Comparison of ENCODE assay signal across 24 cellular contexts in genomic region chr15:93057618-93058017, GRCh38. TPM values are rescaled to one million over a fixed set of nuclear protein-coding genes. Genes with fewer than 3 reads are reported as not detected.
A peak's percentile ranks its signal among the peaks of the same experiment; 100 is the strongest.
DNase-seq lines count a peak whose midpoint lies in the region; ATAC-seq, FAIRE-seq and TF ChIP-seq lines count a peak whose summit lies in the region.
"Had no signal": no experiment of that assay in that cellular context is flagged by ENCODE, and none has a peak within 500 bp of the region (broad histone marks: within the 10 kb centered on the region; RNA-seq: fewer than 3 reads in every experiment).

No MANE protein-coding gene starts in this region.

- H3K4me2 ChIP-seq in BLaER1: no peak overlapping the region

- TF ChIP-seq CTCF in chondrocyte (IDR thresholded peaks at IDR 0.05): no peak

- H3K4me3 ChIP-seq in BLaER1: no peak overlapping the region
- no peak overlapping the region for H3K4me3 ChIP-seq in muscle layer of duodenum (ENCODE audit: low read depth in 1 of 2, low read length in 2 of 2)
- no peak overlapping the region for H3K4me3 ChIP-seq in rectal smooth muscle tissue (ENCODE audit: low read length)
- H3K4me3 ChIP-seq: GM23248, SJCRH30 had no signal

- no peak overlapping the region for H3K27ac Mint-ChIP-seq in chondrocyte (ENCODE audit: unreplicated experiment)
- no peak overlapping the region for H3K27ac Mint-ChIP-seq in natural killer cell treated with Interleukin-12 subunit alpha and Interleukin-12 subunit beta and Interleukin-15 and Interleukin-18, amount 100 ng/mL, for 72 hours
- H3K27ac Mint-ChIP-seq: B cell had no signal

- H3K27me3 ChIP-seq in BLaER1: no peaks in the 10 kb centered on the region
- H3K27me3 ChIP-seq in muscle layer of duodenum (ENCODE audit: low read depth, low read length): no peaks in the 10 kb centered on the region
- H3K27me3 ChIP-seq in rectal smooth muscle tissue (ENCODE audit: control insufficient read depth, insufficient read depth, low read length): no peaks in the 10 kb centered on the region
- H3K27me3 ChIP-seq: SJCRH30 had no signal

- no peak overlapping the region for H3K4me3 Mint-ChIP-seq in chondrocyte (ENCODE audit: unreplicated experiment)
- no peak overlapping the region for H3K4me3 Mint-ChIP-seq in natural killer cell treated with Interleukin-12 subunit alpha and Interleukin-12 subunit beta and Interleukin-15 and Interleukin-18, amount 100 ng/mL, for 72 hours
- H3K4me3 Mint-ChIP-seq: B cell; CD4-positive, CD25-positive, alpha-beta regulatory T cell had no signal

- no peaks in the 10 kb centered on the region for H3K27me3 Mint-ChIP-seq in chondrocyte (ENCODE audit: low read depth)
- peaks cover 6 to 14% of the 10 kb centered on the region in 2 donors for H3K27me3 Mint-ChIP-seq in natural killer cell treated with Interleukin-12 subunit alpha and Interleukin-12 subunit beta and Interleukin-15 and Interleukin-18, amount 100 ng/mL, for 72 hours

- H3K4me1 Mint-ChIP-seq in chondrocyte (ENCODE audit: low read depth): peaks cover 14% of the 10 kb centered on the region
- peaks cover 0 to 4% of the 10 kb centered on the region in 2 donors for H3K4me1 Mint-ChIP-seq in natural killer cell treated with Interleukin-12 subunit alpha and Interleukin-12 subunit beta and Interleukin-15 and Interleukin-18, amount 100 ng/mL, for 72 hours (ENCODE audit: low read depth in 2 of 2)
- H3K4me1 Mint-ChIP-seq: B cell had no signal

- DNase-seq in chondrocyte (ENCODE audit: low spot score) (peak; percentile 41), HTR-8/SVneo (ENCODE audit: insufficient read length, low spot score) (no peak)
- DNase-seq in natural killer cell treated with Interleukin-12 subunit alpha and Interleukin-12 subunit beta and Interleukin-15 and Interleukin-18, amount 100 ng/mL, for 72 hours (ENCODE audit: low spot score): no peak
- DNase-seq: 8988T; Caco-2; CD4-positive, CD25-positive, alpha-beta regulatory T cell; DMS153; GDM1; GM23248; KG1; NCI-H1105 treated with DMSO at 0.1 percent for 48 hours; NCI-H1694; NCI-H2081 treated with DMSO at 0.1 percent for 48 hours; NCI-H748 treated with DMSO at 0.1 percent for 48 hours; RPMI8226; SJCRH30 had no signal

- peaks cover 100% of the 10 kb centered on the region for H4K20me1 ChIP-seq in BLaER1

- peaks cover 65% of the 10 kb centered on the region for H3K4me1 ChIP-seq in BLaER1
- H3K4me1 ChIP-seq in muscle layer of duodenum (ENCODE audit: control insufficient read depth in 1 of 2, insufficient read depth in 2 of 2, low read length in 2 of 2): peaks cover 3 to 68% of the 10 kb centered on the region in 2 donors
- peaks cover 53% of the 10 kb centered on the region for H3K4me1 ChIP-seq in rectal smooth muscle tissue (ENCODE audit: control insufficient read depth, insufficient read depth, low read length)
- H3K4me1 ChIP-seq: Caco-2 had no signal

- no peak for ATAC-seq in natural killer cell treated with Interleukin-12 subunit alpha and Interleukin-12 subunit beta and Interleukin-15 and Interleukin-18, amount 100 ng/mL, for 72 hours
- ATAC-seq in GM18909 (IDR thresholded peaks at IDR 0.05; ENCODE audit: poor library complexity, unreplicated experiment) (no peak), GM21423 (IDR thresholded peaks at IDR 0.05; ENCODE audit: unreplicated experiment) (no peak)

- no peaks in the 10 kb centered on the region for H3K9me3 ChIP-seq in BLaER1
- H3K9me3 ChIP-seq in muscle layer of duodenum (ENCODE audit: control insufficient read depth in 1 of 2, low read length in 2 of 2): no peaks in the 10 kb centered on the region
- H3K9me3 ChIP-seq: Caco-2, SJCRH30 had no signal

- H3K9ac ChIP-seq in BLaER1: peak overlapping the region; percentile 16; the same call in 1 of the 2 replicates
- no peak overlapping the region for H3K9ac ChIP-seq in rectal smooth muscle tissue (ENCODE audit: low read length)
- H3K9ac ChIP-seq: GM23248 had no signal

- H3K27ac ChIP-seq in BLaER1: peak overlapping the region; percentile 35; the same call in 1 of the 2 replicates
- H3K27ac ChIP-seq in muscle layer of duodenum (ENCODE audit: low read length): peak overlapping the region; percentile 14
- H3K27ac ChIP-seq in rectal smooth muscle tissue (ENCODE audit: low read depth, low read length): peak overlapping the region; percentile 63
- H3K27ac ChIP-seq: GM23248, SJCRH30 had no signal

- FAIRE-seq in HTR-8/SVneo (lab: Jason Lieb, UNC): no peak
- FAIRE-seq: GM19239 had no signal

- H3K9me3 Mint-ChIP-seq in chondrocyte (ENCODE audit: low read depth): no peaks in the 10 kb centered on the region
- H3K9me3 Mint-ChIP-seq in natural killer cell treated with Interleukin-12 subunit alpha and Interleukin-12 subunit beta and Interleukin-15 and Interleukin-18, amount 100 ng/mL, for 72 hours: no peaks in the 10 kb centered on the region

- peaks cover 9% of the 10 kb centered on the region for H3K36me3 Mint-ChIP-seq in chondrocyte (ENCODE audit: low read depth)
- H3K36me3 Mint-ChIP-seq in natural killer cell treated with Interleukin-12 subunit alpha and Interleukin-12 subunit beta and Interleukin-15 and Interleukin-18, amount 100 ng/mL, for 72 hours: no peaks in the 10 kb centered on the region
- H3K36me3 Mint-ChIP-seq: CD4-positive, CD25-positive, alpha-beta regulatory T cell had no signal

- H3K36me3 ChIP-seq in BLaER1 (peaks cover 87% of the 10 kb centered on the region), muscle layer of duodenum (ENCODE audit: control insufficient read depth in 1 of 2, insufficient read depth in 2 of 2, low read length in 2 of 2) (peaks cover 9 to 14% of the 10 kb centered on the region in 2 donors), rectal smooth muscle tissue (ENCODE audit: control insufficient read depth, insufficient read depth, low read length) (no peaks in the 10 kb centered on the region)

RNA-seq across cellular contexts. Expression of gene RGMA, which starts 31.4 kb away (rescaled TPM):
- total RNA-seq in chondrocyte: 13.0 to 26.2 TPM (median 15.6 TPM) in 3 replicates
- total RNA-seq in natural killer cell treated with Interleukin-12 subunit alpha and Interleukin-12 subunit beta and Interleukin-15 and Interleukin-18, amount 100 ng/mL, for 72 hours: not detected
- total RNA-seq: B cell, Daoy had no signal

Comparison
In these comparisons a context has a peak if more than half of its experiments do, and no peak if none do; other contexts are left out.
1. RNA of gene RGMA, which starts 31.4 kb away (total RNA-seq): 13.0 to 26.2 TPM in chondrocyte; not detected in natural killer cell treated with Interleukin-12 subunit alpha and Interleukin-12 subunit beta and Interleukin-15 and Interleukin-18, amount 100 ng/mL, for 72 hours; every median in the first group is over 10 times any median in the second.
2. Peak in every context shown above with its lines, with median percentiles within 50 percentile points of each other: H3K27ac ChIP-seq.